In genomic region chr2:159963700-159964099, GRCh38 we compare ENCODE assay signal across 14 cellular contexts.
A peak's percentile ranks its signal among the peaks of the same experiment; 100 is the strongest.
DNase-seq lines count a peak whose midpoint lies in the region; ATAC-seq lines count a peak whose summit lies in the region.
"Had no signal": no experiment of that assay in that cellular context is flagged by ENCODE, and none has a peak within 500 bp of the region (broad histone marks: within the 10 kb centered on the region; RNA-seq: fewer than 3 reads in every experiment).

No MANE protein-coding gene starts in this region.

- DNase-seq in NCI-H1092 (lab: John Stamatoyannopoulos, UW) (no peak), DMS53 treated with DMSO at 0.1 percent for 48 hours (lab: John Stamatoyannopoulos, UW; ENCODE audit: unreplicated experiment) (no peak), NCI-H69 (lab: John Stamatoyannopoulos, UW) (no peak), HPDE6-E6E7 (ENCODE audit: extremely low spot score) (no peak)
- DNase-seq: GOT3; NCI-H226; SHP77; stimulated activated CD4-positive, alpha-beta T cell treated with anti-CD3 and anti-CD28 coated beads, Interleukin-4, amount 100 ng/mL, for 1 hour had no signal

- ATAC-seq in GM18499 (IDR thresholded peaks at IDR 0.05; ENCODE audit: insufficient read depth, unreplicated experiment) (peak; percentile 64), GM19463 (IDR thresholded peaks at IDR 0.05; ENCODE audit: unreplicated experiment) (peak; percentile 82), HG02852 (IDR thresholded peaks at IDR 0.05; ENCODE audit: unreplicated experiment) (peak; percentile 92), HG03520 (IDR thresholded peaks at IDR 0.05; ENCODE audit: unreplicated experiment) (peak; percentile 82)
- ATAC-seq: activated T-helper 17 cell treated with anti-CD3 and anti-CD28 coated beads, Interleukin-2, amount 50 U/mL, for 72 hours; K562 had no signal
